8 cellular contexts compared by ENCODE assay signal in genomic region chr22:21937041-21937820, GRCh38. TPM values are rescaled to one million over a fixed set of nuclear protein-coding genes. Genes with fewer than 3 reads are reported as not detected.
DNase-seq lines count a peak whose midpoint lies in the region; ATAC-seq, FAIRE-seq and TF ChIP-seq lines count a peak whose summit lies in the region.

No MANE protein-coding gene starts in this region.

- H3K36me3 Mint-ChIP-seq in CD8-positive, alpha-beta T cell, result peaks cover 25% of the 10 kb centered on the region

- peak overlapping the region; percentile 26 for H3K4me3 Mint-ChIP-seq in CD8-positive, alpha-beta T cell

- 64 to 68% methylated on average over 20 of the region's 20 CpGs for WGBS in pancreas, 2 donors

- no peak overlapping the region for H3K27ac Mint-ChIP-seq in CD8-positive, alpha-beta T cell

- FAIRE-seq in pancreas (lab: Jason Lieb, UNC) (no peak), D721Med (lab: Jason Lieb, UNC) (no peak)

- H3K9me3 Mint-ChIP-seq in CD8-positive, alpha-beta T cell, result no peaks in the 10 kb centered on the region

- H3K4me1 Mint-ChIP-seq in CD8-positive, alpha-beta T cell (ENCODE audit: low read depth), result peaks cover 32% of the 10 kb centered on the region

- ATAC-seq in CD8-positive, alpha-beta T cell, result no peak
- ATAC-seq in foreskin keratinocyte (no peak), pancreas (peak in 2 of 4 donors; percentile 2 to 9), GM18498 (IDR thresholded peaks at IDR 0.05; ENCODE audit: unreplicated experiment) (no peak)

- DNase-seq in CD8-positive, alpha-beta T cell, result no peak
- DNase-seq in RPMI7951 (ENCODE audit: low read depth) (peak; percentile 13), foreskin keratinocyte (peak in 1 of 2 donors; percentile 37), pancreas (peak in 3 of 6 donors; percentile 43 to 78 (median 74)), D721Med (ENCODE audit: insufficient read length, low spot score) (no peak), RPMI8226 (no peak), NCI-H748 (lab: John Stamatoyannopoulos, UW; ENCODE audit: unreplicated experiment) (no peak)

- H3K27me3 Mint-ChIP-seq in CD8-positive, alpha-beta T cell (ENCODE audit: low read depth), result no peaks in the 10 kb centered on the region

- no peak for TF ChIP-seq CTCF in CD8-positive, alpha-beta T cell (IDR thresholded peaks at IDR 0.05)
- TF ChIP-seq CTCF in foreskin keratinocyte (conservative IDR thresholded peaks at IDR 0.05), result no peak
- no peak for TF ChIP-seq CTCF in pancreas (IDR thresholded peaks at IDR 0.05)
- TF ChIP-seq CTCF in D721Med (IDR thresholded peaks at IDR 0.05; ENCODE audit: insufficient read depth, missing control alignments), result no peak

- no peak overlapping the region for H3K27ac ChIP-seq in CD8-positive, alpha-beta T cell (ENCODE audit: low read depth, low read length)
- peak overlapping the region; percentile 36 for H3K27ac ChIP-seq in foreskin keratinocyte
- peak overlapping the region; percentile 89 to 94 (median 92) for H3K27ac ChIP-seq in pancreas

- POLR2A ChIA-PET in CD8-positive, alpha-beta T cell (lab: Charles Lee), result interaction anchor here (0.7 to 1.8 kb wide), 3 partner anchors 16 to 211 kb away, joined by 3 to 8 read pairs (median 3); partner anchors contain the start of gene PPM1F

- H3K27me3 ChIP-seq in CD8-positive, alpha-beta T cell (ENCODE audit: insufficient read depth, low read length), result no peaks in the 10 kb centered on the region
- H3K27me3 ChIP-seq in foreskin keratinocyte, result no peaks in the 10 kb centered on the region
- H3K27me3 ChIP-seq in pancreas, result no peaks in the 10 kb centered on the region

- peaks cover 19% of the 10 kb centered on the region for H3K4me1 ChIP-seq in CD8-positive, alpha-beta T cell (ENCODE audit: insufficient read depth, low read length)
- H3K4me1 ChIP-seq in foreskin keratinocyte (peaks cover 5% of the 10 kb centered on the region), pancreas (peaks cover 0 to 19% (median 14%) of the 10 kb centered on the region in 3 donors)

- intact Hi-C loops in CD8-positive, alpha-beta T cell (cut with DNase I, micrococcal nuclease), result no loop called here
- intact Hi-C loops in pancreas (cut with DNase I), result loop anchor here in 1 of 3 donors (5.0 kb wide), 1 partner anchor 225 kb away; no protein-coding TSS in a partner anchor

- no peaks in the 10 kb centered on the region for H3K9me3 ChIP-seq in CD8-positive, alpha-beta T cell (ENCODE audit: low read length)
- H3K9me3 ChIP-seq in pancreas, result no peaks in the 10 kb centered on the region

- CTCF ChIA-PET in CD8-positive, alpha-beta T cell (lab: Charles Lee), result interaction anchor here (0.6 to 13.0 kb wide), 19 partner anchors 10 to 291 kb away, joined by 3 to 197 read pairs (median 4); partner anchors contain the start of gene PPM1F

- no peak overlapping the region for H3K4me3 ChIP-seq in CD8-positive, alpha-beta T cell (ENCODE audit: low read depth, low read length)
- H3K4me3 ChIP-seq in pancreas, result peak overlapping the region in 2 of 4 donors; percentile 53 to 60

- peaks cover 12% of the 10 kb centered on the region for H3K36me3 ChIP-seq in CD8-positive, alpha-beta T cell (ENCODE audit: insufficient read depth, low read length)
- peaks cover 3 to 16% (median 11%) of the 10 kb centered on the region in 3 donors for H3K36me3 ChIP-seq in pancreas

RNA-seq across cellular contexts. Expression of gene PPM1F, which starts 15.4 kb away (rescaled TPM):
- 10 to 100 TPM; 12.7 to 13.5 TPM for total RNA-seq in CD8-positive, alpha-beta T cell
- 13.5 and 21.7 TPM in 2 replicates for total RNA-seq in RPMI7951 (2014; rRNA removed; shearing (Covaris generic))
- 33.0 and 33.9 TPM in 2 replicates for total RNA-seq in foreskin keratinocyte
- polyA plus RNA-seq in foreskin keratinocyte, result 20.7 and 21.8 TPM in 2 replicates
- total RNA-seq in pancreas, result 10 to 100 TPM in 3 of 6 donors, 1 to 10 TPM in 3; 9.2 to 16.0 (median 10.2) TPM
- polyA plus RNA-seq in pancreas, result 10 to 100 TPM in 1 of 2 donors, 1 to 10 TPM in 1; 9.2 to 10.5 TPM

RNA-seq across cellular contexts. Expression of gene TOP3B, which starts 45.4 kb away (rescaled TPM):
- total RNA-seq in CD8-positive, alpha-beta T cell, result 10 to 100 TPM; 71.4 to 74.3 TPM
- total RNA-seq in RPMI7951 (2014; rRNA removed; shearing (Covaris generic)), result 12.6 and 13.3 TPM in 2 replicates
- total RNA-seq in foreskin keratinocyte (25.3 and 25.9 TPM in 2 replicates), pancreas (10 to 100 TPM in 2 of 6 donors, 1 to 10 TPM in 4; 6.7 to 17.3 (median 9.4) TPM)
- polyA plus RNA-seq in foreskin keratinocyte (13.9 and 14.6 TPM in 2 replicates), pancreas (10 to 100 TPM; 18.0 to 20.5 TPM)
